26 cellular contexts compared by ENCODE assay signal in genomic region chr11:134052395-134052987, GRCh38. TPM values are rescaled to one million over a fixed set of nuclear protein-coding genes. Genes with fewer than 3 reads are reported as not detected.
A peak's percentile ranks its signal among the peaks of the same experiment; 100 is the strongest.
DNase-seq lines count a peak whose midpoint lies in the region; ATAC-seq and TF ChIP-seq lines count a peak whose summit lies in the region.
"Had no signal": no experiment of that assay in that cellular context is flagged by ENCODE, and none has a peak within 500 bp of the region (broad histone marks: within the 10 kb centered on the region; RNA-seq: fewer than 3 reads in every experiment).

No MANE protein-coding gene starts in this region.

- peak overlapping the region; percentile 64 for H3K27ac Mint-ChIP-seq in endothelial cell (ENCODE audit: unreplicated experiment)
- H3K27ac Mint-ChIP-seq: activated CD8-positive, alpha-beta memory T cell treated with anti-CD3 and anti-CD28 coated beads, Interleukin-2, amount 10 ng/mL, durations not matched to agents 7 days and 5 days; activated naive CD8-positive, alpha-beta T cell; activated T-helper 1 cell treated with anti-CD3 and anti-CD28 coated beads, Interleukin-12 subunit alpha, Interleukin-12 subunit beta, Interleukin-2, Interleukin-4 antibody, amounts not matched to agents 30 ng/mL and 10 ng/mL and 1 ng/mL, durations not matched to agents 14 hours and 24 hours and 36 hours; CD4-positive, CD25-positive, alpha-beta regulatory T cell; natural killer cell had no signal

- H3K9me3 Mint-ChIP-seq in endothelial cell (ENCODE audit: unreplicated experiment) = no peaks in the 10 kb centered on the region
- H3K9me3 Mint-ChIP-seq: activated T-helper 1 cell treated with anti-CD3 and anti-CD28 coated beads, Interleukin-12 subunit alpha, Interleukin-12 subunit beta, Interleukin-2, Interleukin-4 antibody, amounts not matched to agents 30 ng/mL and 10 ng/mL and 1 ng/mL, durations not matched to agents 14 hours and 24 hours and 36 hours; natural killer cell; T-helper 1 cell treated with Interleukin-12 subunit alpha and Interleukin-12 subunit beta and Interleukin-4 antibody, amounts not matched to agents 30 μg/mL and 1 μg/mL, for 36 hours had no signal

- DNase-seq in activated CD8-positive, alpha-beta memory T cell treated with anti-CD3 and anti-CD28 coated beads for 24 hours = peak; percentile 32
- DNase-seq in activated CD8-positive, alpha-beta memory T cell treated with anti-CD3 and anti-CD28 coated beads, Interleukin-2, amount 50 U/mL, for 48 hours = no peak
- DNase-seq in WERI-Rb-1 (no peak), endothelial cell (ENCODE audit: low spot score) (no peak), sciatic nerve (ENCODE audit: low spot score) (peak; percentile 28), dedifferentiated amniotic fluid mesenchymal stem cell (ENCODE audit: extremely low spot score) (no peak), DMS79 treated with DMSO at 0.1 percent for 48 hours (lab: John Stamatoyannopoulos, UW) (no peak), inferior parietal cortex (ENCODE audit: extremely low spot score) (no peak)
- DNase-seq: activated CD4-positive, CD25-positive, alpha-beta regulatory T cell treated with anti-CD3 and anti-CD28 coated beads, Interleukin-2, amount 50 U/mL, for 72 hours; activated CD8-positive, alpha-beta memory T cell treated with anti-CD3 and anti-CD28 coated beads, Interleukin-2, amount 10 ng/mL, durations not matched to agents 7 days and 5 days; CD4-positive, CD25-positive, alpha-beta regulatory T cell; dermis blood vessel endothelial cell; HCEC 1CT; Kasumi-1; left ventricle myocardium superior; MV-4-11; natural killer cell; NCI-H1436 treated with DMSO at 0.1 percent for 48 hours; NCI-H446 treated with DMSO at 0.1 percent for 48 hours; SK-N-SH had no signal

- TF ChIP-seq CTCF in WERI-Rb-1 (IDR thresholded peaks at IDR 0.05; ENCODE audit: low read depth, low read length) = no peak
- TF ChIP-seq CTCF in endothelial cell (IDR thresholded peaks at IDR 0.05; ENCODE audit: unreplicated experiment) = no peak

- H3K9me3 ChIP-seq in WERI-Rb-1 (ENCODE audit: severe bottlenecking) = no peaks in the 10 kb centered on the region
- H3K9me3 ChIP-seq: SK-N-SH, tibial artery had no signal

- intact Hi-C loops in sciatic nerve (cut with DNase I) = no loop called here

- no peaks in the 10 kb centered on the region for H3K36me3 ChIP-seq in WERI-Rb-1
- H3K36me3 ChIP-seq: tibial artery had no signal

- peak overlapping the region; percentile 93 for H3K27ac ChIP-seq in WERI-Rb-1
- H3K27ac ChIP-seq: HL-60, tibial artery had no signal

- no peak overlapping the region for H3K4me3 Mint-ChIP-seq in endothelial cell (ENCODE audit: unreplicated experiment)
- H3K4me3 Mint-ChIP-seq: activated CD8-positive, alpha-beta memory T cell treated with anti-CD3 and anti-CD28 coated beads, Interleukin-2, amount 10 ng/mL, durations not matched to agents 7 days and 5 days; activated naive CD8-positive, alpha-beta T cell; activated T-helper 1 cell treated with anti-CD3 and anti-CD28 coated beads, Interleukin-12 subunit alpha, Interleukin-12 subunit beta, Interleukin-2, Interleukin-4 antibody, amounts not matched to agents 30 ng/mL and 10 ng/mL and 1 ng/mL, durations not matched to agents 14 hours and 24 hours and 36 hours; CD4-positive, CD25-positive, alpha-beta regulatory T cell; natural killer cell; T-helper 1 cell treated with Interleukin-12 subunit alpha and Interleukin-12 subunit beta and Interleukin-4 antibody, amounts not matched to agents 30 μg/mL and 1 μg/mL, for 36 hours had no signal

- peaks cover 10% of the 10 kb centered on the region for H3K27me3 Mint-ChIP-seq in endothelial cell (ENCODE audit: unreplicated experiment)
- H3K27me3 Mint-ChIP-seq: activated naive CD8-positive, alpha-beta T cell had no signal

- H3K27me3 ChIP-seq in WERI-Rb-1 (ENCODE audit: insufficient read depth, low read depth, severe bottlenecking) = no peaks in the 10 kb centered on the region
- H3K27me3 ChIP-seq: tibial artery had no signal

- H3K4me1 Mint-ChIP-seq in endothelial cell (ENCODE audit: unreplicated experiment) = peaks cover 55% of the 10 kb centered on the region
- H3K4me1 Mint-ChIP-seq: natural killer cell had no signal

- H3K36me3 Mint-ChIP-seq in endothelial cell (ENCODE audit: low read depth, unreplicated experiment) = no peaks in the 10 kb centered on the region
- H3K36me3 Mint-ChIP-seq: activated CD8-positive, alpha-beta memory T cell treated with anti-CD3 and anti-CD28 coated beads, Interleukin-2, amount 10 ng/mL, durations not matched to agents 7 days and 5 days; activated naive CD8-positive, alpha-beta T cell; CD4-positive, CD25-positive, alpha-beta regulatory T cell; natural killer cell had no signal

- H3K4me3 ChIP-seq in WERI-Rb-1 (ENCODE audit: low read depth, low read length) = no peak overlapping the region
- H3K4me3 ChIP-seq: smooth muscle cell, tibial artery had no signal

- no peak for ATAC-seq in sciatic nerve
- ATAC-seq: activated CD8-positive, alpha-beta memory T cell treated with anti-CD3 and anti-CD28 coated beads, Interleukin-2, amount 10 ng/mL, durations not matched to agents 7 days and 5 days; left ventricle myocardium superior; natural killer cell had no signal

RNA-seq across cellular contexts. Expression of gene JAM3, which starts 16.4 kb away (rescaled TPM):
- total RNA-seq in endothelial cell (ENCODE audit: unreplicated experiment) (438 TPM), sciatic nerve (126 TPM)

Comparison
In these comparisons a context has a peak if more than half of its experiments do, and no peak if none do; other contexts are left out.
1. DNase-seq: peak in activated CD8-positive, alpha-beta memory T cell treated with anti-CD3 and anti-CD28 coated beads for 24 hours (single experiment) and sciatic nerve (single experiment); none in activated CD8-positive, alpha-beta memory T cell treated with anti-CD3 and anti-CD28 coated beads, Interleukin-2, amount 50 U/mL, for 48 hours (single experiment), WERI-Rb-1 (single experiment), endothelial cell (single experiment), dedifferentiated amniotic fluid mesenchymal stem cell (single experiment), DMS79 treated with DMSO at 0.1 percent for 48 hours (single experiment) and inferior parietal cortex (single experiment).